25 cellular contexts compared by ENCODE assay signal in the genomic region with DNA sequence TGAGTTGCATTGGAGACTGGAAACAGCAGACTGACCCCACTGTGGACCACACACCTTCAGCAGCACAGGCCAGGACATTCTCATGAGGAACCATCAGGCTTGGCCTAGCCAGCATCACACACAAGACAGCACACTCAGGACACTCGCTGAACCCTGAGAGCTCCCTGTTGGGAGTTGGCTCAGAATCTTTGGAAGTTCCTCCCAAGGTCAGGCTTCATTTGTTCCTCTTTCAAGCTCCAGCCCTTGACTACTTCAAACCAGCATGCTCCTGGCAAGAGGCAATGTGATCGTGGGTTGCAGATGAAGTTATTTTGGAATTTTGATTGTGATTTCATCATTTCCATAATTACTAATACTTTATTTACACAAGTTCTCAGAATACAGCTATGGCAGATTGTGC. TPM values are rescaled to one million over a fixed set of nuclear protein-coding genes. Genes with fewer than 3 reads are reported as not detected.
"Had no signal": no experiment of that assay in that cellular context is flagged by ENCODE, and none has a peak within 500 bp of the region (broad histone marks: within the 10 kb centered on the region; RNA-seq: fewer than 3 reads in every experiment).

No MANE protein-coding gene starts in this region.

- H3K27me3 ChIP-seq: body of pancreas, vagina had no signal

- H3K4me3 Mint-ChIP-seq: activated CD4-positive, alpha-beta memory T cell treated with anti-CD3 and anti-CD28 coated beads for 36 hours; activated T-cell treated with anti-CD3 and anti-CD28 coated beads, Interleukin-2, amount 50 U/mL, for 4 hours; natural killer cell had no signal

- H3K9me3 ChIP-seq: body of pancreas, left ventricle myocardium inferior, neutrophil, transverse colon, vagina had no signal

- H3K36me3 Mint-ChIP-seq: activated CD4-positive, alpha-beta memory T cell treated with anti-CD3 and anti-CD28 coated beads for 36 hours; natural killer cell had no signal

- H3K27ac ChIP-seq: body of pancreas, hepatocyte, left ventricle myocardium inferior, neutrophil, parathyroid adenoma, skin epidermis, transverse colon, vagina, WERI-Rb-1 had no signal

- H3K36me3 ChIP-seq: left ventricle myocardium inferior, neutrophil, transverse colon, vagina, WERI-Rb-1 had no signal

- H3K27ac Mint-ChIP-seq: activated CD4-positive, alpha-beta memory T cell treated with anti-CD3 and anti-CD28 coated beads for 36 hours; activated naive CD4-positive, alpha-beta T cell treated with anti-CD3 and anti-CD28 coated beads, Interleukin-2, amount 50 U/mL, for 72 hours; natural killer cell had no signal

- H3K4me3 ChIP-seq: body of pancreas, hepatocyte, left ventricle myocardium inferior, skin epidermis, transverse colon, vagina had no signal

- H3K9me3 Mint-ChIP-seq: activated CD4-positive, alpha-beta memory T cell treated with anti-CD3 and anti-CD28 coated beads for 36 hours; activated naive CD4-positive, alpha-beta T cell treated with anti-CD3 and anti-CD28 coated beads, Interleukin-2, amount 50 U/mL, for 72 hours; activated T-cell treated with anti-CD3 and anti-CD28 coated beads, Interleukin-2, amount 50 U/mL, for 4 hours; natural killer cell had no signal

- ATAC-seq: activated naive CD4-positive, alpha-beta T cell treated with anti-CD3 and anti-CD28 coated beads, Interleukin-2, amount 50 U/mL, for 72 hours; activated T-cell treated with anti-CD3 and anti-CD28 coated beads, Interleukin-2, amount 50 U/mL, for 4 hours; body of pancreas; natural killer cell had no signal

- H3K4me1 ChIP-seq: parathyroid adenoma had no signal

- DNase-seq: activated CD4-positive, alpha-beta memory T cell treated with anti-CD3 and anti-CD28 coated beads for 36 hours; activated effector memory CD4-positive, alpha-beta T cell treated with anti-CD3 and anti-CD28 coated beads, Interleukin-2, amount 50 U/mL, for 16 hours; activated T-cell treated with anti-CD3 and anti-CD28 coated beads, Interleukin-2, amount 50 U/mL, for 4 hours; body of pancreas; cortex of kidney; effector CD4-positive, alpha-beta T cell; left ventricle myocardium inferior; mesenchymal stem cell; natural killer cell; retina; stimulated activated CD4-positive, alpha-beta T cell treated with anti-CD3 and anti-CD28 coated beads, Interleukin-4, amount 100 ng/mL, for 4 hours; stimulated activated CD8-positive, alpha-beta memory T cell treated with anti-CD3 and anti-CD28 coated beads, Interleukin-4, amount 100 ng/mL, for 48 hours; stimulated activated naive CD4-positive, alpha-beta T cell treated with Interleukin-2 at 50 U/mL for 16 hours; substantia nigra; transverse colon; WERI-Rb-1 had no signal

RNA-seq across cellular contexts. Expression of a gene that starts 2.1 kb away (rescaled TPM):
- total RNA-seq: activated naive CD4-positive, alpha-beta T cell treated with anti-CD3 and anti-CD28 coated beads, Interleukin-2, amount 50 U/mL, for 72 hours; fibroblast of lung; hepatocyte; kidney epithelial cell; left ventricle myocardium inferior; natural killer cell; vagina had no signal

RNA-seq across cellular contexts. Expression of a gene that starts 3.8 kb away (rescaled TPM):
- total RNA-seq: left ventricle myocardium inferior, vagina had no signal

RNA-seq across cellular contexts. Expression of a gene that starts 20.0 kb away (rescaled TPM):
- total RNA-seq: activated CD4-positive, alpha-beta memory T cell treated with anti-CD3 and anti-CD28 coated beads for 36 hours; activated naive CD4-positive, alpha-beta T cell treated with anti-CD3 and anti-CD28 coated beads, Interleukin-2, amount 50 U/mL, for 72 hours; activated T-cell treated with anti-CD3 and anti-CD28 coated beads, Interleukin-2, amount 50 U/mL, for 4 hours; body of pancreas; fibroblast of lung; hepatocyte; kidney epithelial cell; left ventricle myocardium inferior; natural killer cell; T-helper 1 cell treated with Interleukin-12 subunit alpha and Interleukin-12 subunit beta and Interleukin-4 antibody, amounts not matched to agents 30 ng/mL and 1 ng/mL, for 36 hours; transverse colon; vagina had no signal
